8 cellular contexts compared by ENCODE assay signal in genomic region chr7:106421181-106421762, GRCh38.
A peak's percentile ranks its signal among the peaks of the same experiment; 100 is the strongest.
DNase-seq lines count a peak whose midpoint lies in the region; ATAC-seq and TF ChIP-seq lines count a peak whose summit lies in the region.

No MANE protein-coding gene starts in this region.

- peaks cover 77% of the 10 kb centered on the region for H3K4me1 Mint-ChIP-seq in activated T-cell treated with anti-CD3 and anti-CD28 coated beads, Interleukin-2, amount 50 U/mL, for 4 hours (ENCODE audit: low read depth)

- peaks cover 13% of the 10 kb centered on the region for H3K9me3 Mint-ChIP-seq in activated T-cell treated with anti-CD3 and anti-CD28 coated beads, Interleukin-2, amount 50 U/mL, for 4 hours

- DNase-seq in GM03348 (ENCODE audit: low spot score) (peak; percentile 71), NCI-H69 (lab: John Stamatoyannopoulos, UW) (peak; percentile 30), coronary artery (ENCODE audit: low spot score) (peak; percentile 83), middle frontal gyrus (ENCODE audit: extremely low spot score, low spot score) (peak; percentile 13), NCI-H2227 (lab: John Stamatoyannopoulos, UW; ENCODE audit: unreplicated experiment) (no peak)
- no peak for DNase-seq in activated T-cell treated with anti-CD3 and anti-CD28 coated beads, Interleukin-2, amount 50 U/mL, for 4 hours

- H3K36me3 Mint-ChIP-seq in activated T-cell treated with anti-CD3 and anti-CD28 coated beads, Interleukin-2, amount 50 U/mL, for 4 hours (ENCODE audit: insufficient read depth) = peaks cover 2% of the 10 kb centered on the region

- H3K4me3 Mint-ChIP-seq in activated T-cell treated with anti-CD3 and anti-CD28 coated beads, Interleukin-2, amount 50 U/mL, for 4 hours = no peak overlapping the region

- ATAC-seq in HG03095 (IDR thresholded peaks at IDR 0.05; ENCODE audit: unreplicated experiment) = no peak
- no peak for ATAC-seq in activated T-cell treated with anti-CD3 and anti-CD28 coated beads, Interleukin-2, amount 50 U/mL, for 4 hours
- ATAC-seq in HG02623 (IDR thresholded peaks at IDR 0.05; ENCODE audit: unreplicated experiment) = no peak

- H3K4me3 ChIP-seq in coronary artery = no peak overlapping the region

- TF ChIP-seq CTCF in coronary artery (IDR thresholded peaks at IDR 0.05) = no peak

- H3K27me3 Mint-ChIP-seq in activated T-cell treated with anti-CD3 and anti-CD28 coated beads, Interleukin-2, amount 50 U/mL, for 4 hours (ENCODE audit: low read depth) = no peaks in the 10 kb centered on the region

- H3K27ac ChIP-seq in coronary artery = peak overlapping the region; percentile 72 to 85

Comparison
In these comparisons a context has a peak if more than half of its experiments do, and no peak if none do; other contexts are left out.
1. DNase-seq: peak in GM03348 (single experiment), NCI-H69 (single experiment), coronary artery (single experiment) and middle frontal gyrus (single experiment); none in NCI-H2227 (single experiment) and activated T-cell treated with anti-CD3 and anti-CD28 coated beads, Interleukin-2, amount 50 U/mL, for 4 hours (single experiment).